8 cellular contexts compared by ENCODE assay signal in the genomic region with DNA sequence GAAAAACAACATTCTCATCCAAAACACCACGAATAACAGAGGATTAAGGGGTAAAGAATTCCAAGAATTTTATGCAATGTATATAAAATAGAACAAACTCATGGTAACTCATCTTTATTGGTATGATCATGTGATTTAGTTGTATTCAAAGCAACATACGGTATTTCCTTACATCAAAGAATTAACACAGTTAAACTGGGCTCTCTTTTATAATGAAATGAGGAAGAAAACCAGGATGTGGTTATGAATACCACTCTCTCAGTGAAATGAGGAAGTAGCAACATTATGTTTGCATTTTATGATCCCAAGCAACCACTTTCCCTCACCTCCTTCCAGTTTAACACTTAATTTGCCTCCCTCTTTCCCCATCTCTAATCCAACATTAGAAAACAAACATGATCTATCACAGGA. TPM values are rescaled to one million over a fixed set of nuclear protein-coding genes. Genes with fewer than 3 reads are reported as not detected.
A peak's percentile ranks its signal among the peaks of the same experiment; 100 is the strongest.
DNase-seq lines count a peak whose midpoint lies in the region; ATAC-seq, FAIRE-seq and TF ChIP-seq lines count a peak whose summit lies in the region.

No MANE protein-coding gene starts in this region.

- peak; percentile 27 for DNase-seq in A172 (ENCODE audit: low spot score)
- DNase-seq in glomerular visceral epithelial cell (ENCODE audit: extremely low spot score) = peak; percentile 53
- no peak for DNase-seq in NCI-H2171 treated with DMSO at 0.1 percent for 48 hours (lab: John Stamatoyannopoulos, UW)
- DNase-seq in D721Med (ENCODE audit: insufficient read length, low spot score) = no peak
- DNase-seq in NCI-H748 treated with DMSO at 0.1 percent for 48 hours (lab: John Stamatoyannopoulos, UW) = no peak

- no peak for FAIRE-seq in D721Med (lab: Jason Lieb, UNC)

- no peak for TF ChIP-seq CTCF in D721Med (IDR thresholded peaks at IDR 0.05; ENCODE audit: insufficient read depth, missing control alignments)

- ATAC-seq in GM18867 (IDR thresholded peaks at IDR 0.05; ENCODE audit: unreplicated experiment) = peak; percentile 71
- peak; percentile 68 for ATAC-seq in HG03139 (IDR thresholded peaks at IDR 0.05; ENCODE audit: unreplicated experiment)
- ATAC-seq in SK-N-SH treated with all-trans-retinoic acid at 6 μM for 48 hours = peak; percentile 34; the same call in 2 of the 3 replicates

TF ChIP-seq in SK-N-SH treated with all-trans-retinoic acid at 6 μM for 48 hours, 23 proteins besides CTCF, POLR2A, EP300 and RAD21:
- TF ChIP-seq ZC3H10 (CRISPR knock-in tag; IDR thresholded peaks at IDR 0.05) = no peak
- no peak for TF ChIP-seq TOX (CRISPR knock-in tag; IDR thresholded peaks at IDR 0.05; ENCODE audit: borderline replicate concordance)
- no peak for TF ChIP-seq PPARA (CRISPR knock-in tag; IDR thresholded peaks at IDR 0.05; ENCODE audit: borderline replicate concordance)
- TF ChIP-seq GLIS3 (CRISPR knock-in tag; IDR thresholded peaks at IDR 0.05) = no peak
- TF ChIP-seq RARB (CRISPR knock-in tag; IDR thresholded peaks at IDR 0.05) = no peak
- no peak for TF ChIP-seq ZNF8 (CRISPR knock-in tag; IDR thresholded peaks at IDR 0.05)
- no peak for TF ChIP-seq ARNTL (CRISPR knock-in tag; IDR thresholded peaks at IDR 0.05; ENCODE audit: borderline replicate concordance, low read depth)
- no peak for TF ChIP-seq ZFP30 (CRISPR knock-in tag; IDR thresholded peaks at IDR 0.05)
- no peak for TF ChIP-seq OSR1 (CRISPR knock-in tag; IDR thresholded peaks at IDR 0.05)
- TF ChIP-seq ZNF565 (CRISPR knock-in tag; conservative IDR thresholded peaks at IDR 0.05; ENCODE audit: low read depth) = no peak
- TF ChIP-seq ESRRG (CRISPR knock-in tag; IDR thresholded peaks at IDR 0.05) = no peak
- TF ChIP-seq CSDC2 (CRISPR knock-in tag; IDR thresholded peaks at IDR 0.05) = no peak
- TF ChIP-seq, protein P1, sequence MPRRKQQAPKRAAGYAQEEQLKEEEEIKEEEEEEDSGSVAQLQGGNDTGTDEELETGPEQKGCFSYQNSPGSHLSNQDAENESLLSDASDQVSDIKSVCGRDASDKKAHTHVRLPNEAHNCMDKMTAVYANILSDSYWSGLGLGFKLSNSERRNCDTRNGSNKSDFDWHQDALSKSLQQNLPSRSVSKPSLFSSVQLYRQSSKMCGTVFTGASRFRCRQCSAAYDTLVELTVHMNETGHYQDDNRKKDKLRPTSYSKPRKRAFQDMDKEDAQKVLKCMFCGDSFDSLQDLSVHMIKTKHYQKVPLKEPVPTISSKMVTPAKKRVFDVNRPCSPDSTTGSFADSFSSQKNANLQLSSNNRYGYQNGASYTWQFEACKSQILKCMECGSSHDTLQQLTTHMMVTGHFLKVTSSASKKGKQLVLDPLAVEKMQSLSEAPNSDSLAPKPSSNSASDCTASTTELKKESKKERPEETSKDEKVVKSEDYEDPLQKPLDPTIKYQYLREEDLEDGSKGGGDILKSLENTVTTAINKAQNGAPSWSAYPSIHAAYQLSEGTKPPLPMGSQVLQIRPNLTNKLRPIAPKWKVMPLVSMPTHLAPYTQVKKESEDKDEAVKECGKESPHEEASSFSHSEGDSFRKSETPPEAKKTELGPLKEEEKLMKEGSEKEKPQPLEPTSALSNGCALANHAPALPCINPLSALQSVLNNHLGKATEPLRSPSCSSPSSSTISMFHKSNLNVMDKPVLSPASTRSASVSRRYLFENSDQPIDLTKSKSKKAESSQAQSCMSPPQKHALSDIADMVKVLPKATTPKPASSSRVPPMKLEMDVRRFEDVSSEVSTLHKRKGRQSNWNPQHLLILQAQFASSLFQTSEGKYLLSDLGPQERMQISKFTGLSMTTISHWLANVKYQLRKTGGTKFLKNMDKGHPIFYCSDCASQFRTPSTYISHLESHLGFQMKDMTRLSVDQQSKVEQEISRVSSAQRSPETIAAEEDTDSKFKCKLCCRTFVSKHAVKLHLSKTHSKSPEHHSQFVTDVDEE (CRISPR knock-in tag; IDR thresholded peaks at IDR 0.05) = no peak
- TF ChIP-seq, protein P2, sequence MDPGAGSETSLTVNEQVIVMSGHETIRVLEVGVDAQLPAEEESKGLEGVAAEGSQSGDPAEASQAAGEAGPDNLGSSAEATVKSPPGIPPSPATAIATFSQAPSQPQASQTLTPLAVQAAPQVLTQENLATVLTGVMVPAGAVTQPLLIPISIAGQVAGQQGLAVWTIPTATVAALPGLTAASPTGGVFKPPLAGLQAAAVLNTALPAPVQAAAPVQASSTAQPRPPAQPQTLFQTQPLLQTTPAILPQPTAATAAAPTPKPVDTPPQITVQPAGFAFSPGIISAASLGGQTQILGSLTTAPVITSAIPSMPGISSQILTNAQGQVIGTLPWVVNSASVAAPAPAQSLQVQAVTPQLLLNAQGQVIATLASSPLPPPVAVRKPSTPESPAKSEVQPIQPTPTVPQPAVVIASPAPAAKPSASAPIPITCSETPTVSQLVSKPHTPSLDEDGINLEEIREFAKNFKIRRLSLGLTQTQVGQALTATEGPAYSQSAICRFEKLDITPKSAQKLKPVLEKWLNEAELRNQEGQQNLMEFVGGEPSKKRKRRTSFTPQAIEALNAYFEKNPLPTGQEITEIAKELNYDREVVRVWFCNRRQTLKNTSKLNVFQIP (CRISPR knock-in tag; IDR thresholded peaks at IDR 0.05; ENCODE audit: borderline replicate concordance, low read depth) = no peak
- TF ChIP-seq TCF4 (CRISPR knock-in tag; IDR thresholded peaks at IDR 0.05; ENCODE audit: borderline replicate concordance) = no peak

RNA-seq across cellular contexts. Expression of a gene that starts 22.9 kb away (rescaled TPM):
- total RNA-seq in A172 (2014; rRNA removed; shearing (Covaris generic)) = 17.6 and 23.0 TPM in 2 replicates

Comparison
In these comparisons a context has a peak if more than half of its experiments do, and no peak if none do; other contexts are left out.
1. DNase-seq: peak in A172 (single experiment) and glomerular visceral epithelial cell (single experiment); none in NCI-H2171 treated with DMSO at 0.1 percent for 48 hours (single experiment), D721Med (single experiment) and NCI-H748 treated with DMSO at 0.1 percent for 48 hours (single experiment).
2. Peak in every context shown above with its lines, with median percentiles within 50 percentile points of each other: ATAC-seq.